9 cellular contexts compared by ENCODE assay signal in genomic region chr20:57481281-57481711, GRCh38. TPM values are rescaled to one million over a fixed set of nuclear protein-coding genes. Genes with fewer than 3 reads are reported as not detected.
DNase-seq lines count a peak whose midpoint lies in the region; ATAC-seq and TF ChIP-seq lines count a peak whose summit lies in the region.
"Had no signal": no experiment of that assay in that cellular context is flagged by ENCODE, and none has a peak within 500 bp of the region (broad histone marks: within the 10 kb centered on the region; RNA-seq: fewer than 3 reads in every experiment).

No MANE protein-coding gene starts in this region.

- H3K9me3 Mint-ChIP-seq in stimulated activated memory B cell treated with anti-CD40 and anti-IgM and Interleukin-4, amounts not matched to agents 10 μg/mL and 1 μg/mL and 100 μg/mL, for 72 hours, result peaks cover 3% of the 10 kb centered on the region

- H3K4me3 Mint-ChIP-seq in stimulated activated memory B cell treated with anti-CD40 and anti-IgM and Interleukin-4, amounts not matched to agents 10 μg/mL and 1 μg/mL and 100 μg/mL, for 72 hours, result peak overlapping the region; percentile 51

- no peaks in the 10 kb centered on the region for H3K36me3 Mint-ChIP-seq in stimulated activated memory B cell treated with anti-CD40 and anti-IgM and Interleukin-4, amounts not matched to agents 10 μg/mL and 1 μg/mL and 100 μg/mL, for 72 hours

- H3K9me3 ChIP-seq in SK-N-MC (ENCODE audit: low read depth, low read length) (no peaks in the 10 kb centered on the region), hepatocyte (ENCODE audit: low read depth) (no peaks in the 10 kb centered on the region)

- H3K9ac ChIP-seq in SK-N-MC (ENCODE audit: insufficient read length), result no peak overlapping the region
- H3K9ac ChIP-seq: GM23248 had no signal

- no peaks in the 10 kb centered on the region for H3K27me3 ChIP-seq in hepatocyte

- no peak overlapping the region for H3K27ac Mint-ChIP-seq in stimulated activated memory B cell treated with anti-CD40 and anti-IgM and Interleukin-4, amounts not matched to agents 10 μg/mL and 1 μg/mL and 100 μg/mL, for 72 hours

- H3K36me3 ChIP-seq in SK-N-MC (ENCODE audit: insufficient read depth, low read length), result no peaks in the 10 kb centered on the region
- H3K36me3 ChIP-seq in hepatocyte (replicated peaks; ENCODE audit: insufficient read depth, low read depth), result no peaks in the 10 kb centered on the region

- H3K4me3 ChIP-seq in SK-N-MC (peak overlapping the region; percentile 51), hepatocyte (no peak overlapping the region)
- H3K4me3 ChIP-seq: GM23248 had no signal

- no peaks in the 10 kb centered on the region for H3K79me2 ChIP-seq in hepatocyte

- no peaks in the 10 kb centered on the region for H3K27me3 Mint-ChIP-seq in stimulated activated memory B cell treated with anti-CD40 and anti-IgM and Interleukin-4, amounts not matched to agents 10 μg/mL and 1 μg/mL and 100 μg/mL, for 72 hours

- TF ChIP-seq CTCF in hepatocyte (IDR thresholded peaks at IDR 0.05; ENCODE audit: poor library complexity), result no peak

- H3K4me1 Mint-ChIP-seq in stimulated activated memory B cell treated with anti-CD40 and anti-IgM and Interleukin-4, amounts not matched to agents 10 μg/mL and 1 μg/mL and 100 μg/mL, for 72 hours, result peaks cover 60% of the 10 kb centered on the region

- no peaks in the 10 kb centered on the region for H3K9me2 ChIP-seq in hepatocyte (replicated peaks; ENCODE audit: insufficient read depth)

- H3K27ac ChIP-seq in SK-N-MC, result peak overlapping the region; percentile 30
- no peak overlapping the region for H3K27ac ChIP-seq in hepatocyte
- H3K27ac ChIP-seq: GM23248 had no signal

- ATAC-seq in GM19395 (IDR thresholded peaks at IDR 0.05; ENCODE audit: unreplicated experiment) (peak; percentile 20), HG02885 (IDR thresholded peaks at IDR 0.05; ENCODE audit: poor library complexity, unreplicated experiment) (peak; percentile 20)
- peak; percentile 61 for ATAC-seq in stimulated activated memory B cell treated with anti-CD40 and anti-IgM and Interleukin-4, amounts not matched to agents 10 μg/mL and 1 μg/mL and 100 μg/mL, for 72 hours

- no peak for DNase-seq in SK-N-MC (ENCODE audit: low read depth, low spot score)
- DNase-seq in hepatocyte (ENCODE audit: low spot score), result no peak
- no peak for DNase-seq in NOMO-1 treated with dmso at 0.1 percent for 144 hours (lab: John Stamatoyannopoulos, UW; ENCODE audit: unreplicated experiment)
- DNase-seq in AG08395 (ENCODE audit: low spot score), result no peak
- DNase-seq: GM23248 had no signal

- no peaks in the 10 kb centered on the region for H3K4me1 ChIP-seq in hepatocyte (ENCODE audit: insufficient read depth)

- H4K20me1 ChIP-seq in hepatocyte (ENCODE audit: insufficient read depth, poor library complexity, severe bottlenecking), result no peaks in the 10 kb centered on the region

- 82% methylated on average over 9 of the region's 9 CpGs for WGBS in hepatocyte (ENCODE audit: low lambda C conversion rate, missing lambda C conversion rate)

- no peak overlapping the region for H2AFZ ChIP-seq in hepatocyte
- H2AFZ ChIP-seq: GM23248 had no signal

- no peak overlapping the region for H3K4me2 ChIP-seq in hepatocyte

RNA-seq across cellular contexts. Expression of gene CTCFL, which starts 43.6 kb away (rescaled TPM):
- total RNA-seq in hepatocyte, result 0.12 TPM in 1 of 2 replicates, not detected in the other
- polyA plus RNA-seq in hepatocyte, result not detected in 2 replicates
- total RNA-seq: GM23248, osteocyte had no signal
- polyA plus RNA-seq: GM23248 had no signal
